Comparison of ENCODE assay signal across 16 cellular contexts in the genomic region with DNA sequence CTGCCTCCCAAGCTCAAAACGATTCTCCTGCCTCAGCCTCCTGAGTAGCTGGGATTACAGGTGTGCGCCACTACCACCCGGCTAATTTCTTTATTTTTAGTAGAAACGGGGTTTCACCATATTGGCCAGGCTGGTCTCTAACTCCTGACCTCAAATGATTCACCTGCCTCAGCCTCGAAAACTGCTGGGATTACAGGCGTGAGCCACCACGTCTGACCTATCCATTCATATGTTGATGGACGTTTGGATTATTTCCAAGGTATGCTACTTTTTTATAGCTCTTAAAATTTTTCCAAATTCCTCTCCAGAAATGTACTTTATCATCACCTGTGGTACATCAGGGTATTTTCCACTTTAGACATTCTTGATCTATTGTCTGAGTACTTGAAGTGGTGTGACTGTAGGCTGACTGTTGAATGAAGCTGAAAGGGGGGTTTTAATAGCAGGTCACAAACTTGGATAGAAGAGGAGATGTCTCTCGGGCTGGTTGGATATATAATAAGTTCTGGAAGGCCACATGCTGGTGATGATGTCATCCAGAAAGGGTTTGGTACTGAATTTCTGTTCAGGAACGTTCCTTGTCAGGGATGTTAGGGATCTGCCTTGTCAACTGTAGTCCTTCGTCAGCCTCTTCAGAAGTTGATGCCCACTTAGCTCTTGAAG. TPM values are rescaled to one million over a fixed set of nuclear protein-coding genes. Genes with fewer than 3 reads are reported as not detected.
DNase-seq lines count a peak whose midpoint lies in the region; ATAC-seq and TF ChIP-seq lines count a peak whose summit lies in the region.
"Had no signal": no experiment of that assay in that cellular context is flagged by ENCODE, and none has a peak within 500 bp of the region (broad histone marks: within the 10 kb centered on the region; RNA-seq: fewer than 3 reads in every experiment).

No MANE protein-coding gene starts in this region.

- peaks cover 43% of the 10 kb centered on the region for H3K4me1 Mint-ChIP-seq in WTC11

- H3K4me3 ChIP-seq in left lung = no peak overlapping the region
- H3K4me3 ChIP-seq: colonic mucosa had no signal

- 0 out of 2 replicates have a peak overlapping the region, but pooled peaks have one; percentile 6 for H3K27ac Mint-ChIP-seq in WTC11
- H3K27ac Mint-ChIP-seq: CD4-positive, alpha-beta T cell; T-helper 17 cell had no signal

- no peak overlapping the region for H3K4me3 Mint-ChIP-seq in WTC11
- H3K4me3 Mint-ChIP-seq: CD4-positive, alpha-beta T cell; T-helper 17 cell had no signal

- intact Hi-C loops in left lung (cut with DNase I) = no loop called here

- CTCF ChIA-PET in WTC11 (lab: Charles Lee) = interaction anchor here (0.9 kb wide), 2 partner anchors 29 to 65 kb away, joined by 4 read pairs; no protein-coding TSS in a partner anchor

- DNase-seq in DMS79 (lab: John Stamatoyannopoulos, UW) (peak; percentile 11), DMS79 treated with DMSO at 0.1 percent for 48 hours (lab: John Stamatoyannopoulos, UW) (no peak), EH (ENCODE audit: low read depth) (peak; percentile 36), WTC11 (ENCODE audit: low spot score) (no peak), left lung (no peak)
- DNase-seq: 8988T; activated T-cell treated with anti-CD3 and anti-CD28 coated beads, Interleukin-2, amount 50 U/mL, for 1 hour; colonic mucosa; Kasumi-1; NCI-H69; T-helper 17 cell had no signal

- H3K36me3 Mint-ChIP-seq in WTC11 = peaks cover 36% of the 10 kb centered on the region

- no peak overlapping the region for H3K27ac ChIP-seq in left lung
- H3K27ac ChIP-seq: colonic mucosa had no signal

- H3K36me3 ChIP-seq in left lung = peaks cover 0 to 37% of the 10 kb centered on the region in 2 donors
- H3K36me3 ChIP-seq: colonic mucosa had no signal

- no peak for TF ChIP-seq CTCF in WTC11 (IDR thresholded peaks at IDR 0.05)
- TF ChIP-seq CTCF in left lung (IDR thresholded peaks at IDR 0.05) = no peak

- no peaks in the 10 kb centered on the region for H3K27me3 ChIP-seq in left lung
- H3K27me3 ChIP-seq: colonic mucosa had no signal

- no peaks in the 10 kb centered on the region for H3K9me3 ChIP-seq in left lung
- H3K9me3 ChIP-seq: colonic mucosa had no signal

- H3K9me3 Mint-ChIP-seq in WTC11 = peaks cover 13% of the 10 kb centered on the region

- H3K4me1 ChIP-seq in left lung = peaks cover 6 to 64% of the 10 kb centered on the region in 2 donors
- H3K4me1 ChIP-seq: colonic mucosa had no signal

- no peak for ATAC-seq in WTC11
- ATAC-seq in left lung = peak; percentile 21
- no peak for ATAC-seq in GM19395 (IDR thresholded peaks at IDR 0.05; ENCODE audit: unreplicated experiment)
- no peak for ATAC-seq in GM19397 (IDR thresholded peaks at IDR 0.05; ENCODE audit: unreplicated experiment)
- ATAC-seq in GM21717 (IDR thresholded peaks at IDR 0.05; ENCODE audit: unreplicated experiment) = no peak
- ATAC-seq: activated CD4-positive, CD25-positive, alpha-beta regulatory T cell treated with anti-CD3 and anti-CD28 coated beads, Interleukin-2, amount 50 U/mL, for 24 hours had no signal

- POLR2A ChIA-PET in WTC11 (lab: Charles Lee) = no interaction called here

- no peaks in the 10 kb centered on the region for H3K27me3 Mint-ChIP-seq in WTC11 (ENCODE audit: low read depth)

TF ChIP-seq in WTC11, 78 proteins besides CTCF, POLR2A, EP300 and RAD21 (continues in another document):
- TF ChIP-seq SMAD3 (CRISPR knock-in tag; IDR thresholded peaks at IDR 0.05; ENCODE audit: borderline replicate concordance) (no peak), ZNF317 (CRISPR knock-in tag; IDR thresholded peaks at IDR 0.05; ENCODE audit: borderline replicate concordance, low read depth) (no peak), SMAD4 (CRISPR knock-in tag; IDR thresholded peaks at IDR 0.05) (no peak), CBFB (CRISPR knock-in tag; IDR thresholded peaks at IDR 0.05; ENCODE audit: low read depth) (no peak), RELA (CRISPR knock-in tag; IDR thresholded peaks at IDR 0.05; ENCODE audit: borderline replicate concordance) (no peak), PRRX2 (CRISPR knock-in tag; IDR thresholded peaks at IDR 0.05) (no peak), JUN (CRISPR knock-in tag; IDR thresholded peaks at IDR 0.05) (no peak)
- TF ChIP-seq, protein P1, sequence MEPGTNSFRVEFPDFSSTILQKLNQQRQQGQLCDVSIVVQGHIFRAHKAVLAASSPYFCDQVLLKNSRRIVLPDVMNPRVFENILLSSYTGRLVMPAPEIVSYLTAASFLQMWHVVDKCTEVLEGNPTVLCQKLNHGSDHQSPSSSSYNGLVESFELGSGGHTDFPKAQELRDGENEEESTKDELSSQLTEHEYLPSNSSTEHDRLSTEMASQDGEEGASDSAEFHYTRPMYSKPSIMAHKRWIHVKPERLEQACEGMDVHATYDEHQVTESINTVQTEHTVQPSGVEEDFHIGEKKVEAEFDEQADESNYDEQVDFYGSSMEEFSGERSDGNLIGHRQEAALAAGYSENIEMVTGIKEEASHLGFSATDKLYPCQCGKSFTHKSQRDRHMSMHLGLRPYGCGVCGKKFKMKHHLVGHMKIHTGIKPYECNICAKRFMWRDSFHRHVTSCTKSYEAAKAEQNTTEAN (CRISPR knock-in tag; IDR thresholded peaks at IDR 0.05) = no peak
- TF ChIP-seq, protein P2, sequence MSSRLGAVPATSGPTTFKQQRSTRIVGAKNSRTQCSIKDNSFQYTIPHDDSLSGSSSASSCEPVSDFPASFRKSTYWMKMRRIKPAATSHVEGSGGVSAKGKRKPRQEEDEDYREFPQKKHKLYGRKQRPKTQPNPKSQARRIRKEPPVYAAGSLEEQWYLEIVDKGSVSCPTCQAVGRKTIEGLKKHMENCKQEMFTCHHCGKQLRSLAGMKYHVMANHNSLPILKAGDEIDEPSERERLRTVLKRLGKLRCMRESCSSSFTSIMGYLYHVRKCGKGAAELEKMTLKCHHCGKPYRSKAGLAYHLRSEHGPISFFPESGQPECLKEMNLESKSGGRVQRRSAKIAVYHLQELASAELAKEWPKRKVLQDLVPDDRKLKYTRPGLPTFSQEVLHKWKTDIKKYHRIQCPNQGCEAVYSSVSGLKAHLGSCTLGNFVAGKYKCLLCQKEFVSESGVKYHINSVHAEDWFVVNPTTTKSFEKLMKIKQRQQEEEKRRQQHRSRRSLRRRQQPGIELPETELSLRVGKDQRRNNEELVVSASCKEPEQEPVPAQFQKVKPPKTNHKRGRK (CRISPR knock-in tag; IDR thresholded peaks at IDR 0.05; ENCODE audit: borderline replicate concordance) = no peak
- TF ChIP-seq, protein P3, sequence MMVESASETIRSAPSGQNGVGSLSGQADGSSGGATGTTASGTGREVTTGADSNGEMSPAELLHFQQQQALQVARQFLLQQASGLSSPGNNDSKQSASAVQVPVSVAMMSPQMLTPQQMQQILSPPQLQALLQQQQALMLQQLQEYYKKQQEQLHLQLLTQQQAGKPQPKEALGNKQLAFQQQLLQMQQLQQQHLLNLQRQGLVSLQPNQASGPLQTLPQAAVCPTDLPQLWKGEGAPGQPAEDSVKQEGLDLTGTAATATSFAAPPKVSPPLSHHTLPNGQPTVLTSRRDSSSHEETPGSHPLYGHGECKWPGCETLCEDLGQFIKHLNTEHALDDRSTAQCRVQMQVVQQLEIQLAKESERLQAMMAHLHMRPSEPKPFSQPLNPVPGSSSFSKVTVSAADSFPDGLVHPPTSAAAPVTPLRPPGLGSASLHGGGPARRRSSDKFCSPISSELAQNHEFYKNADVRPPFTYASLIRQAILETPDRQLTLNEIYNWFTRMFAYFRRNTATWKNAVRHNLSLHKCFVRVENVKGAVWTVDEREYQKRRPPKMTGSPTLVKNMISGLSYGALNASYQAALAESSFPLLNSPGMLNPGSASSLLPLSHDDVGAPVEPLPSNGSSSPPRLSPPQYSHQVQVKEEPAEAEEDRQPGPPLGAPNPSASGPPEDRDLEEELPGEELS (CRISPR knock-in tag; IDR thresholded peaks at IDR 0.05) = no peak
- TF ChIP-seq, protein P4, sequence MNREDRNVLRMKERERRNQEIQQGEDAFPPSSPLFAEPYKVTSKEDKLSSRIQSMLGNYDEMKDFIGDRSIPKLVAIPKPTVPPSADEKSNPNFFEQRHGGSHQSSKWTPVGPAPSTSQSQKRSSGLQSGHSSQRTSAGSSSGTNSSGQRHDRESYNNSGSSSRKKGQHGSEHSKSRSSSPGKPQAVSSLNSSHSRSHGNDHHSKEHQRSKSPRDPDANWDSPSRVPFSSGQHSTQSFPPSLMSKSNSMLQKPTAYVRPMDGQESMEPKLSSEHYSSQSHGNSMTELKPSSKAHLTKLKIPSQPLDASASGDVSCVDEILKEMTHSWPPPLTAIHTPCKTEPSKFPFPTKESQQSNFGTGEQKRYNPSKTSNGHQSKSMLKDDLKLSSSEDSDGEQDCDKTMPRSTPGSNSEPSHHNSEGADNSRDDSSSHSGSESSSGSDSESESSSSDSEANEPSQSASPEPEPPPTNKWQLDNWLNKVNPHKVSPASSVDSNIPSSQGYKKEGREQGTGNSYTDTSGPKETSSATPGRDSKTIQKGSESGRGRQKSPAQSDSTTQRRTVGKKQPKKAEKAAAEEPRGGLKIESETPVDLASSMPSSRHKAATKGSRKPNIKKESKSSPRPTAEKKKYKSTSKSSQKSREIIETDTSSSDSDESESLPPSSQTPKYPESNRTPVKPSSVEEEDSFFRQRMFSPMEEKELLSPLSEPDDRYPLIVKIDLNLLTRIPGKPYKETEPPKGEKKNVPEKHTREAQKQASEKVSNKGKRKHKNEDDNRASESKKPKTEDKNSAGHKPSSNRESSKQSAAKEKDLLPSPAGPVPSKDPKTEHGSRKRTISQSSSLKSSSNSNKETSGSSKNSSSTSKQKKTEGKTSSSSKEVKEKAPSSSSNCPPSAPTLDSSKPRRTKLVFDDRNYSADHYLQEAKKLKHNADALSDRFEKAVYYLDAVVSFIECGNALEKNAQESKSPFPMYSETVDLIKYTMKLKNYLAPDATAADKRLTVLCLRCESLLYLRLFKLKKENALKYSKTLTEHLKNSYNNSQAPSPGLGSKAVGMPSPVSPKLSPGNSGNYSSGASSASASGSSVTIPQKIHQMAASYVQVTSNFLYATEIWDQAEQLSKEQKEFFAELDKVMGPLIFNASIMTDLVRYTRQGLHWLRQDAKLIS (CRISPR knock-in tag; IDR thresholded peaks at IDR 0.05; ENCODE audit: borderline replicate concordance) = no peak

RNA-seq across cellular contexts. Expression of a gene that starts 7.4 kb away (rescaled TPM):
- 297 to 309 TPM (median 309 TPM) in 3 replicates for total RNA-seq in WTC11 (2021)
- total RNA-seq in left lung = 100 to 1,000 TPM; 414 to 443 TPM

Comparison
In these comparisons a context has a peak if more than half of its experiments do, and no peak if none do; other contexts are left out.
1. DNase-seq: peak in DMS79 (single experiment) and EH (single experiment); none in DMS79 treated with DMSO at 0.1 percent for 48 hours (single experiment), WTC11 (single experiment) and left lung (0 of 2).